Comparison of ENCODE assay signal across 16 cellular contexts in the genomic region with DNA sequence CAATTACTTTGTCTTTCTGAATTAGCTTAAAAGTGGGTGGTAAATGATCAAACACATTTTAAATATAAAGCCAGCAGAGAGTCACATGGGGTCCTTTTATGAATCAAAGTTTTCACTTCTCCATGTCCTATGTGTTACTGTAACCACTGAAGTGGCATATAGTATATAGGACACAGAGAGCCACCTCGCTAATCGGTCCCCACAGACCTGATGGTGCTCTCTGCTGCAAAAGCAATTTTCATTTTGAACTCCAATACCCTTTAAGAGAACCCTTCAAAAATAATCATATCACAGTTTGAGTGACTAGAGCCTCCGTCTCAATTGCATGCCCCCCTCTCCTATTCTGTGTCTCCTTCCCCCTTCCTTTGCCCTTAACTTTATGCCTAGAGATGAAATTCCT.
"Had no signal": no experiment of that assay in that cellular context is flagged by ENCODE, and none has a peak within 500 bp of the region (broad histone marks: within the 10 kb centered on the region; RNA-seq: fewer than 3 reads in every experiment).

No MANE protein-coding gene starts in this region.

- H3K36me3 Mint-ChIP-seq: activated naive CD4-positive, alpha-beta T cell treated with anti-CD3 and anti-CD28 coated beads, Interleukin-2, amount 50 U/mL, for 24 hours; WTC11 had no signal

- H3K9me3 Mint-ChIP-seq: activated naive CD4-positive, alpha-beta T cell treated with anti-CD3 and anti-CD28 coated beads, Interleukin-2, amount 50 U/mL, for 24 hours; WTC11 had no signal

- H3K4me3 Mint-ChIP-seq: activated CD8-positive, alpha-beta T cell treated with anti-CD3 and anti-CD28 coated beads, Interleukin-2, amount 10 ng/mL, durations not matched to agents 7 days and 5 days; activated naive CD4-positive, alpha-beta T cell treated with anti-CD3 and anti-CD28 coated beads, Interleukin-2, amount 50 U/mL, for 24 hours; WTC11 had no signal

- DNase-seq: activated CD4-positive, alpha-beta T cell treated with anti-CD3 and anti-CD28 coated beads for 48 hours; activated CD4-positive, alpha-beta T cell treated with anti-CD3 and anti-CD28 coated beads, Interleukin-2, amount 50 U/mL, for 4 hours; activated CD4-positive, CD25-positive, alpha-beta regulatory T cell treated with anti-CD3 and anti-CD28 coated beads, Interleukin-2, amount 50 U/mL, for 72 hours; activated CD8-positive, alpha-beta memory T cell treated with anti-CD3 and anti-CD28 coated beads, Interleukin-2, amount 50 U/mL, for 48 hours; activated CD8-positive, alpha-beta T cell treated with anti-CD3 and anti-CD28 coated beads, Interleukin-2, amount 10 ng/mL, durations not matched to agents 7 days and 5 days; activated T-cell treated with anti-CD3 and anti-CD28 coated beads, Interleukin-2, amount 50 U/mL, for 1 hour; aorta; central memory CD4-positive, alpha-beta T cell; NCI-H1105; NCI-H1436; NCI-H1694 treated with DMSO at 0.1 percent for 48 hours; NCI-H2081; NCI-H510A treated with DMSO at 0.1 percent for 48 hours; SW 1271 had no signal

- ATAC-seq: activated CD8-positive, alpha-beta T cell treated with anti-CD3 and anti-CD28 coated beads, Interleukin-2, amount 10 ng/mL, durations not matched to agents 7 days and 5 days; WTC11 had no signal

- H3K27me3 Mint-ChIP-seq: activated naive CD4-positive, alpha-beta T cell treated with anti-CD3 and anti-CD28 coated beads, Interleukin-2, amount 50 U/mL, for 24 hours had no signal

- H3K27ac Mint-ChIP-seq: activated CD8-positive, alpha-beta T cell treated with anti-CD3 and anti-CD28 coated beads, Interleukin-2, amount 10 ng/mL, durations not matched to agents 7 days and 5 days; activated naive CD4-positive, alpha-beta T cell treated with anti-CD3 and anti-CD28 coated beads, Interleukin-2, amount 50 U/mL, for 24 hours; WTC11 had no signal

- H3K4me1 Mint-ChIP-seq: activated naive CD4-positive, alpha-beta T cell treated with anti-CD3 and anti-CD28 coated beads, Interleukin-2, amount 50 U/mL, for 24 hours; WTC11 had no signal
